8 cellular contexts compared by ENCODE assay signal in the genomic region with DNA sequence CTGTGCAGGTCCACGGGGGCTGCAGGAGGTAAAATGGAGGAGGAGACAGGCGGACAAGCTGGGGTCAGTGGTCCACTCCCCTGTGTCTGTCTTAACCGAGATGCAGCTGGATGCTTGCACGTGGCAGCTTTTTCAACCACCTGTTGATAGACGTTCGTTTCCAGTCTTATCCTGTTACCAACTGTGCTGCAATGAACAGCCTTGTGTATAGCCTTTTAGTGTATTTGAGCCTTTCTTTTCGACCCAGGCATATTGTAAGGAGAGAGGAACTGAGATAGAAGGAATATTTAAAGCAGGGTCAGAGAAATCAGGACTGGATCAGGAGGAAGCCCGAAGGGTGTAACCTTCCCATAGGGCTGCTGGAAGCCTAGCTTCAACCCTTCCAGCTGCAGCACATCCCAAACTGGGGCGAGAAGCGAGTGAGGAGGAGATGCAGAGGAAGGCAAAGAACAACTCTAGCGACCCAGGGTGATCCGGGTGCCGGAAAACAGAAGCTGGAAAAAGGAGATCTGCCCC. TPM values are rescaled to one million over a fixed set of nuclear protein-coding genes. Genes with fewer than 3 reads are reported as not detected.
A peak's percentile ranks its signal among the peaks of the same experiment; 100 is the strongest.
DNase-seq lines count a peak whose midpoint lies in the region; ATAC-seq and TF ChIP-seq lines count a peak whose summit lies in the region.

No MANE protein-coding gene starts in this region.

- H3K4me3 ChIP-seq in right atrium auricular region (peak overlapping the region; percentile 24 to 55), skeletal muscle cell (ENCODE audit: low read depth, low read length) (peak overlapping the region; percentile 45)

- DNase-seq in NCI-H748 (lab: John Stamatoyannopoulos, UW; ENCODE audit: unreplicated experiment): peak; percentile 41
- DNase-seq in NCI-H748 treated with DMSO at 0.1 percent for 48 hours (lab: John Stamatoyannopoulos, UW): no peak
- DNase-seq in activated T-cell treated with anti-CD3 and anti-CD28 coated beads, Interleukin-2, amount 50 U/mL, for 72 hours: peak in 1 of 2 donors; percentile 8
- DNase-seq in right atrium auricular region (ENCODE audit: low spot score): no peak
- DNase-seq in skeletal muscle cell (ENCODE audit: low read depth): no peak
- DNase-seq in epidermal melanocyte (ENCODE audit: insufficient read length, low spot score): no peak
- no peak for DNase-seq in mucosa of gallbladder (ENCODE audit: low spot score)

- H3K4me1 Mint-ChIP-seq in activated T-cell treated with anti-CD3 and anti-CD28 coated beads, Interleukin-2, amount 50 U/mL, for 72 hours (ENCODE audit: low read depth): peaks cover 49% of the 10 kb centered on the region

- H3K4me3 Mint-ChIP-seq in activated T-cell treated with anti-CD3 and anti-CD28 coated beads, Interleukin-2, amount 50 U/mL, for 72 hours: peak overlapping the region; percentile 81 to 84

- peak in 1 of 2 donors; percentile 4 for ATAC-seq in activated T-cell treated with anti-CD3 and anti-CD28 coated beads, Interleukin-2, amount 50 U/mL, for 72 hours (replicated peaks in 1 of 2)
- ATAC-seq in HG03432 (IDR thresholded peaks at IDR 0.05; ENCODE audit: unreplicated experiment): no peak

- peaks cover 51% of the 10 kb centered on the region for H3K27me3 Mint-ChIP-seq in activated T-cell treated with anti-CD3 and anti-CD28 coated beads, Interleukin-2, amount 50 U/mL, for 72 hours (ENCODE audit: low read depth)

- no peak for TF ChIP-seq CTCF in right atrium auricular region (IDR thresholded peaks at IDR 0.05)

- no peaks in the 10 kb centered on the region for H3K9me3 Mint-ChIP-seq in activated T-cell treated with anti-CD3 and anti-CD28 coated beads, Interleukin-2, amount 50 U/mL, for 72 hours

- H3K27ac ChIP-seq in right atrium auricular region: peak overlapping the region in 1 of 2 donors; percentile 61

- H3K27ac Mint-ChIP-seq in activated T-cell treated with anti-CD3 and anti-CD28 coated beads, Interleukin-2, amount 50 U/mL, for 72 hours: no peak overlapping the region

- no peaks in the 10 kb centered on the region for H3K9me3 ChIP-seq in right atrium auricular region

- H3K4me1 ChIP-seq in right atrium auricular region: peaks cover 0 to 34% of the 10 kb centered on the region in 2 donors

- H3K36me3 Mint-ChIP-seq in activated T-cell treated with anti-CD3 and anti-CD28 coated beads, Interleukin-2, amount 50 U/mL, for 72 hours (ENCODE audit: insufficient read depth in 2 of 2): no peaks in the 10 kb centered on the region

- no peaks in the 10 kb centered on the region for H3K36me3 ChIP-seq in right atrium auricular region

- H3K27me3 ChIP-seq in right atrium auricular region: no peaks in the 10 kb centered on the region

RNA-seq across cellular contexts. Expression of a gene that starts 11.4 kb away (rescaled TPM):
- total RNA-seq in activated T-cell treated with anti-CD3 and anti-CD28 coated beads, Interleukin-2, amount 50 U/mL, for 72 hours: under 1 TPM in 1 of 2 donors, not detected in 1; 0.12 TPM
- total RNA-seq in right atrium auricular region: not detected
- 3.1 TPM for total RNA-seq in mucosa of gallbladder

RNA-seq across cellular contexts. Expression of a gene that starts 25.9 kb away (rescaled TPM):
- not detected for total RNA-seq in activated T-cell treated with anti-CD3 and anti-CD28 coated beads, Interleukin-2, amount 50 U/mL, for 72 hours
- 1 to 10 TPM in 1 of 2 donors, under 1 TPM in 1; 0.26 to 1.1 TPM for total RNA-seq in right atrium auricular region
- 2.5 TPM for total RNA-seq in mucosa of gallbladder

RNA-seq across cellular contexts. Expression of a gene that starts 34.5 kb away (rescaled TPM):
- total RNA-seq in activated T-cell treated with anti-CD3 and anti-CD28 coated beads, Interleukin-2, amount 50 U/mL, for 72 hours: not detected
- total RNA-seq in right atrium auricular region (not detected), mucosa of gallbladder (not detected)

RNA-seq across cellular contexts. Expression of a gene that starts 34.5 kb away (rescaled TPM):
- 10 to 100 TPM; 54.1 to 63.1 TPM for total RNA-seq in activated T-cell treated with anti-CD3 and anti-CD28 coated beads, Interleukin-2, amount 50 U/mL, for 72 hours
- total RNA-seq in right atrium auricular region (10 to 100 TPM; 48.2 to 55.7 TPM), mucosa of gallbladder (76.9 TPM)

RNA-seq across cellular contexts. Expression of a gene that starts 40.4 kb away (rescaled TPM):
- total RNA-seq in activated T-cell treated with anti-CD3 and anti-CD28 coated beads, Interleukin-2, amount 50 U/mL, for 72 hours: 10 to 100 TPM; 77.1 to 81.9 TPM
- total RNA-seq in right atrium auricular region (10 to 100 TPM; 16.2 to 23.1 TPM), mucosa of gallbladder (19.5 TPM)
